25 cellular contexts compared by ENCODE assay signal in the genomic region with DNA sequence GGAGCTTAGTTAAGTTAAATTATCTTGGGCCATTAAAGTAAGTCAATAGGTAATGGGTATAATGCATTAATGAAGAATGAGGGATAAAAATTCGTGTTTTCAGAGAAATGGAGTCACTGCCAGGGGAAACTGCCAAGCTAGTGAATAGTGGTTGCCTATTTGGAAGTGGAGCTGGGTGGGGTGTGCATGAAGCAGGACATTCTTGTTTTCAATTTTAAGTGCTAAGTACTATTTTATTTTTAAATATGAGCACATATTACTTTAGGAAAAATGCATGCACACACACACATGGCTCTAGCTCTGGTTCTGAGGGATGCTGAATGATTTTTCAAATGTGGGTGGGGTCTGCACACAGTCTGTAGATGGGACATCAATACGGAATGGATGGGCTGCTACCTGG.
A peak's percentile ranks its signal among the peaks of the same experiment; 100 is the strongest.
DNase-seq lines count a peak whose midpoint lies in the region; ATAC-seq and TF ChIP-seq lines count a peak whose summit lies in the region.
"Had no signal": no experiment of that assay in that cellular context is flagged by ENCODE, and none has a peak within 500 bp of the region (broad histone marks: within the 10 kb centered on the region; RNA-seq: fewer than 3 reads in every experiment).

No MANE protein-coding gene starts in this region.

- ATAC-seq in heart left ventricle = no peak
- no peak for ATAC-seq in foreskin keratinocyte
- ATAC-seq: GM12878 had no signal

- H3K4me1 ChIP-seq in left ventricle myocardium inferior = peaks cover 13% of the 10 kb centered on the region
- peaks cover 0 to 16% (median 2%) of the 10 kb centered on the region in 12 donors for H3K4me1 ChIP-seq in heart left ventricle
- peaks cover 12 to 18% of the 10 kb centered on the region in 2 donors for H3K4me1 ChIP-seq in adrenal gland (replicated peaks in 1 of 2)
- no peaks in the 10 kb centered on the region for H3K4me1 ChIP-seq in neural progenitor cell
- H3K4me1 ChIP-seq in uterus = peaks cover 0 to 10% of the 10 kb centered on the region in 2 donors
- H3K4me1 ChIP-seq in foreskin keratinocyte = no peaks in the 10 kb centered on the region
- H3K4me1 ChIP-seq: BE2C had no signal

- H3K4me3 ChIP-seq in left ventricle myocardium inferior = no peak overlapping the region
- no peak overlapping the region for H3K4me3 ChIP-seq in heart left ventricle
- H3K4me3 ChIP-seq in adrenal gland = no peak overlapping the region
- no peak overlapping the region for H3K4me3 ChIP-seq in neural progenitor cell
- H3K4me3 ChIP-seq in uterus = no peak overlapping the region
- H3K4me3 ChIP-seq: BLaER1, GM12878 had no signal

- no peaks in the 10 kb centered on the region for H3K9me3 Mint-ChIP-seq in neural progenitor cell
- H3K9me3 Mint-ChIP-seq in activated T-helper 1 cell treated with anti-CD3 and anti-CD28 coated beads, Interleukin-12 subunit alpha, Interleukin-12 subunit beta, Interleukin-2, Interleukin-4 antibody, amounts not matched to agents 30 ng/mL and 10 ng/mL and 1 ng/mL, durations not matched to agents 14 hours and 24 hours and 36 hours = peaks cover 2% of the 10 kb centered on the region
- H3K9me3 Mint-ChIP-seq: CD4-positive, alpha-beta memory T cell; CD8-positive, alpha-beta memory T cell had no signal

- H3K4me1 Mint-ChIP-seq in neural progenitor cell = no peaks in the 10 kb centered on the region
- no peaks in the 10 kb centered on the region for H3K4me1 Mint-ChIP-seq in activated T-helper 1 cell treated with anti-CD3 and anti-CD28 coated beads, Interleukin-12 subunit alpha, Interleukin-12 subunit beta, Interleukin-2, Interleukin-4 antibody, amounts not matched to agents 30 ng/mL and 10 ng/mL and 1 ng/mL, durations not matched to agents 14 hours and 24 hours and 36 hours (ENCODE audit: low read depth)
- H3K4me1 Mint-ChIP-seq: CD14-positive monocyte; CD4-positive, alpha-beta memory T cell; CD4-positive, CD25-positive, alpha-beta regulatory T cell; CD8-positive, alpha-beta memory T cell had no signal

- H3F3A ChIP-seq in neural progenitor cell (ENCODE audit: low read depth) = no peaks in the 10 kb centered on the region

- no peaks in the 10 kb centered on the region for H3K27me3 Mint-ChIP-seq in neural progenitor cell (ENCODE audit: insufficient read depth, low read depth)
- H3K27me3 Mint-ChIP-seq in activated T-helper 1 cell treated with anti-CD3 and anti-CD28 coated beads, Interleukin-12 subunit alpha, Interleukin-12 subunit beta, Interleukin-2, Interleukin-4 antibody, amounts not matched to agents 30 ng/mL and 10 ng/mL and 1 ng/mL, durations not matched to agents 14 hours and 24 hours and 36 hours (ENCODE audit: insufficient read depth) = no peaks in the 10 kb centered on the region
- H3K27me3 Mint-ChIP-seq: CD8-positive, alpha-beta memory T cell had no signal

- TF ChIP-seq POLR2A in heart left ventricle (IDR thresholded peaks at IDR 0.05) (no peak), adrenal gland (IDR thresholded peaks at IDR 0.05) (no peak), uterus (IDR thresholded peaks at IDR 0.05) (no peak)

- H3K27me3 ChIP-seq in left ventricle myocardium inferior (ENCODE audit: low read depth) (no peaks in the 10 kb centered on the region), heart left ventricle (no peaks in the 10 kb centered on the region), adrenal gland (no peaks in the 10 kb centered on the region), neural progenitor cell (no peaks in the 10 kb centered on the region), uterus (no peaks in the 10 kb centered on the region), foreskin keratinocyte (no peaks in the 10 kb centered on the region)
- H3K27me3 ChIP-seq: BE2C, BLaER1 had no signal

- peak overlapping the region; percentile 59 for H3K27ac ChIP-seq in left ventricle myocardium inferior (replicated peaks)
- H3K27ac ChIP-seq in heart left ventricle = peak overlapping the region in 1 of 12 donors; percentile 60
- H3K27ac ChIP-seq in adrenal gland = peak overlapping the region in 3 of 5 donors; percentile 17 to 71 (median 65)
- H3K27ac ChIP-seq in neural progenitor cell = no peak overlapping the region
- H3K27ac ChIP-seq in uterus = peak overlapping the region; percentile 49 to 65
- no peak overlapping the region for H3K27ac ChIP-seq in foreskin keratinocyte
- H3K27ac ChIP-seq: BLaER1 had no signal

- no peaks in the 10 kb centered on the region for H3K79me2 ChIP-seq in neural progenitor cell (ENCODE audit: low read depth)

- H3K36me3 ChIP-seq in left ventricle myocardium inferior (no peaks in the 10 kb centered on the region), heart left ventricle (no peaks in the 10 kb centered on the region), adrenal gland (replicated peaks in 1 of 2) (no peaks in the 10 kb centered on the region), neural progenitor cell (no peaks in the 10 kb centered on the region), uterus (no peaks in the 10 kb centered on the region)
- H3K36me3 ChIP-seq: BE2C had no signal

- peak overlapping the region; percentile 31 for H3K27ac Mint-ChIP-seq in neural progenitor cell
- no peak overlapping the region for H3K27ac Mint-ChIP-seq in activated T-helper 1 cell treated with anti-CD3 and anti-CD28 coated beads, Interleukin-12 subunit alpha, Interleukin-12 subunit beta, Interleukin-2, Interleukin-4 antibody, amounts not matched to agents 30 ng/mL and 10 ng/mL and 1 ng/mL, durations not matched to agents 14 hours and 24 hours and 36 hours
- H3K27ac Mint-ChIP-seq: CD14-positive monocyte; CD4-positive, alpha-beta memory T cell; CD4-positive, CD25-positive, alpha-beta regulatory T cell; CD8-positive, alpha-beta memory T cell had no signal

- H2AFZ ChIP-seq in neural progenitor cell (replicated peaks) = no peak overlapping the region

- DNase-seq in left ventricle myocardium inferior (no peak), heart left ventricle (no peak), adrenal gland (no peak), neural progenitor cell (ENCODE audit: low spot score) (no peak), uterus (no peak), foreskin keratinocyte (no peak)
- no peak for DNase-seq in activated T-helper 1 cell treated with anti-CD3 and anti-CD28 coated beads, Interleukin-12 subunit alpha, Interleukin-12 subunit beta, Interleukin-2, Interleukin-4 antibody, amounts not matched to agents 30 ng/mL and 10 ng/mL and 1 ng/mL, durations not matched to agents 14 hours and 24 hours and 36 hours (ENCODE audit: low spot score)
- DNase-seq: 8988T; ACHN; BE2C; C1 segment of cervical spinal cord; CD4-positive, alpha-beta memory T cell; CD4-positive, CD25-positive, alpha-beta regulatory T cell; CD8-positive, alpha-beta memory T cell; COR-L47; DMS 273 treated with DMSO at 0.1 percent for 48 hours; DMS153; DMS53; DMS79; DND-41; EL; GDM1 had no signal

- no peak overlapping the region for H3K4me2 ChIP-seq in neural progenitor cell
- H3K4me2 ChIP-seq: BLaER1 had no signal

- no peak overlapping the region for H3K9ac ChIP-seq in neural progenitor cell
- H3K9ac ChIP-seq: BLaER1 had no signal

- intact Hi-C loops in left ventricle myocardium inferior (cut with micrococcal nuclease) = no loop called here
- intact Hi-C loops in heart left ventricle (cut with DNase I) = no loop called here
- intact Hi-C loops in adrenal gland (cut with DNase I) = no loop called here
- intact Hi-C loops in uterus (cut with DNase I; ENCODE audit: low total_unique reads) = no loop called here
- intact Hi-C loops in activated T-helper 1 cell treated with anti-CD3 and anti-CD28 coated beads, Interleukin-12 subunit alpha, Interleukin-12 subunit beta, Interleukin-2, Interleukin-4 antibody, amounts not matched to agents 30 ng/mL and 10 ng/mL and 1 ng/mL, durations not matched to agents 14 hours and 24 hours and 36 hours (cut with micrococcal nuclease) = no loop called here

- H3K4me3 Mint-ChIP-seq in neural progenitor cell = no peak overlapping the region
- no peak overlapping the region for H3K4me3 Mint-ChIP-seq in activated T-helper 1 cell treated with anti-CD3 and anti-CD28 coated beads, Interleukin-12 subunit alpha, Interleukin-12 subunit beta, Interleukin-2, Interleukin-4 antibody, amounts not matched to agents 30 ng/mL and 10 ng/mL and 1 ng/mL, durations not matched to agents 14 hours and 24 hours and 36 hours
- H3K4me3 Mint-ChIP-seq: CD14-positive monocyte; CD4-positive, alpha-beta memory T cell; CD4-positive, CD25-positive, alpha-beta regulatory T cell; CD8-positive, alpha-beta memory T cell had no signal

- H3K36me3 Mint-ChIP-seq in neural progenitor cell = no peaks in the 10 kb centered on the region
- H3K36me3 Mint-ChIP-seq in activated T-helper 1 cell treated with anti-CD3 and anti-CD28 coated beads, Interleukin-12 subunit alpha, Interleukin-12 subunit beta, Interleukin-2, Interleukin-4 antibody, amounts not matched to agents 30 ng/mL and 10 ng/mL and 1 ng/mL, durations not matched to agents 14 hours and 24 hours and 36 hours (ENCODE audit: low read depth) = no peaks in the 10 kb centered on the region
- H3K36me3 Mint-ChIP-seq: CD14-positive monocyte; CD4-positive, alpha-beta memory T cell; CD4-positive, CD25-positive, alpha-beta regulatory T cell; CD8-positive, alpha-beta memory T cell had no signal

- H4K20me1 ChIP-seq in neural progenitor cell (ENCODE audit: low read depth) = no peaks in the 10 kb centered on the region
- H4K20me1 ChIP-seq: BLaER1 had no signal

- 58 to 70% (median 63%) methylated on average over 2 of the region's 2 CpGs for WGBS in heart left ventricle, 4 donors
- WGBS in adrenal gland, 4 donors = 74 to 81% (median 80%) methylated on average over 2 of the region's 2 CpGs

- no peak for TF ChIP-seq CTCF in left ventricle myocardium inferior (IDR thresholded peaks at IDR 0.05; ENCODE audit: borderline replicate concordance)
- TF ChIP-seq CTCF in heart left ventricle (IDR thresholded peaks at IDR 0.05) = no peak
- TF ChIP-seq CTCF in adrenal gland (IDR thresholded peaks at IDR 0.05) = no peak
- TF ChIP-seq CTCF in neural progenitor cell (IDR thresholded peaks at IDR 0.05) = no peak
- no peak for TF ChIP-seq CTCF in uterus (IDR thresholded peaks at IDR 0.05)
- no peak for TF ChIP-seq CTCF in foreskin keratinocyte (conservative IDR thresholded peaks at IDR 0.05)

- H3K9me3 ChIP-seq in left ventricle myocardium inferior (replicated peaks) = no peaks in the 10 kb centered on the region
- H3K9me3 ChIP-seq in heart left ventricle = no peaks in the 10 kb centered on the region
- no peaks in the 10 kb centered on the region for H3K9me3 ChIP-seq in adrenal gland (replicated peaks in 1 of 3)
- H3K9me3 ChIP-seq in neural progenitor cell (ENCODE audit: low read depth) = no peaks in the 10 kb centered on the region
- H3K9me3 ChIP-seq in uterus = no peaks in the 10 kb centered on the region
- H3K9me3 ChIP-seq: BE2C had no signal

Comparison
In these comparisons a context has a peak if more than half of its experiments do, and no peak if none do; other contexts are left out.
1. H3K27ac ChIP-seq: peak in left ventricle myocardium inferior (single experiment), adrenal gland (3 of 5) and uterus (2 of 2); none in neural progenitor cell (single experiment) and foreskin keratinocyte (single experiment).